Comparison of ENCODE assay signal across 8 cellular contexts in genomic region chr3:195542691-195543641, GRCh38. TPM values are rescaled to one million over a fixed set of nuclear protein-coding genes. Genes with fewer than 3 reads are reported as not detected.
A peak's percentile ranks its signal among the peaks of the same experiment; 100 is the strongest.
DNase-seq lines count a peak whose midpoint lies in the region; ATAC-seq and TF ChIP-seq lines count a peak whose summit lies in the region.

TSS of gene PPP1R2 (minus strand) at chr3:195543325. CDS start at chr3:195543025, 300 bp downstream.

- DNase-seq in DMS153 (lab: John Stamatoyannopoulos, UW) = peak; percentile 78
- DNase-seq in Jurkat, Clone E6-1 (ENCODE audit: low read depth, low spot score) = peak; percentile 75
- DNase-seq in PC-9 = peak; percentile 80 to 95
- DNase-seq in activated T-cell treated with anti-CD3 and anti-CD28 coated beads, Interleukin-2, amount 50 U/mL, for 4 hours = peak; percentile 91
- peak; percentile 82 for DNase-seq in stimulated activated CD8-positive, alpha-beta memory T cell treated with anti-CD3 and anti-CD28 coated beads, Interleukin-7, amount 100 ng/mL, for 24 hours (ENCODE audit: low read depth)

- peak within 1 kb of the TSS; percentile 85 for H3K4me3 Mint-ChIP-seq in activated T-cell treated with anti-CD3 and anti-CD28 coated beads, Interleukin-2, amount 50 U/mL, for 4 hours

- no peaks in the 10 kb centered on the region for H3K27me3 Mint-ChIP-seq in activated T-cell treated with anti-CD3 and anti-CD28 coated beads, Interleukin-2, amount 50 U/mL, for 4 hours (ENCODE audit: low read depth)

- peak within 1 kb of the TSS; percentile 89 for H2AFZ ChIP-seq in PC-9

- WGBS in esophagus, 2 donors = 0% methylated on average over 100 to 105 of the region's 105 CpGs

- no peaks in the 10 kb centered on the region for H3K9me2 ChIP-seq in PC-9 (ENCODE audit: insufficient read depth)

- BruUV-seq in PC-9 (replicated peaks; lab: Mats Ljungman, UMichigan) = no TSS peak

- CTCF ChIA-PET in PC-9 (lab: Charles Lee) = interaction anchor here (0.6 to 2.1 kb wide), 13 partner anchors 9 to 948 kb away, joined by 3 to 11 read pairs (median 4); partner anchors contain the start of genes LSG1 and XXYLT1

- ATAC-seq in GM21619 (IDR thresholded peaks at IDR 0.05; ENCODE audit: unreplicated experiment) = peak; percentile 68
- ATAC-seq in activated T-cell treated with anti-CD3 and anti-CD28 coated beads, Interleukin-2, amount 50 U/mL, for 4 hours = peak; percentile 84 to 85

- H3K9me3 ChIP-seq in PC-9 (ENCODE audit: insufficient read depth, low read depth) = no peaks in the 10 kb centered on the region
- no peaks in the 10 kb centered on the region for H3K9me3 ChIP-seq in esophagus (ENCODE audit: control insufficient read depth in 2 of 2, insufficient read depth in 1 of 2, low read depth in 1 of 2, low read length in 1 of 2)
- no peaks in the 10 kb centered on the region for H3K9me3 ChIP-seq in muscle layer of duodenum (ENCODE audit: control insufficient read depth in 1 of 2, low read length in 2 of 2)

- H3K4me3 ChIP-seq in Jurkat, Clone E6-1 (ENCODE audit: low read length) = peak within 1 kb of the TSS; percentile 72
- H3K4me3 ChIP-seq in PC-9 (peak within 1 kb of the TSS; percentile 78), esophagus (ENCODE audit: low read depth in 1 of 2, low read length in 2 of 2) (peak within 1 kb of the TSS; percentile 79 to 83), muscle layer of duodenum (ENCODE audit: low read depth in 1 of 2, low read length in 2 of 2) (peak within 1 kb of the TSS; percentile 79 to 97)

- TF ChIP-seq CTCF in PC-9 (conservative IDR thresholded peaks at IDR 0.05) = no peak

- POLR2A ChIA-PET in PC-9 (lab: Charles Lee; ENCODE audit: unreplicated experiment) = interaction anchor here (0.6 to 0.7 kb wide), 11 partner anchors 17 to 795 kb away, joined by 3 to 17 read pairs (median 3); partner anchors contain the start of gene TM4SF19

- H3K36me3 ChIP-seq in PC-9 (ENCODE audit: low read depth) = no peaks in the 10 kb centered on the region
- peaks cover 0 to under 1% of the 10 kb centered on the region in 2 donors for H3K36me3 ChIP-seq in esophagus (ENCODE audit: control insufficient read depth in 2 of 2, insufficient read depth in 2 of 2, low read length in 1 of 2)
- no peaks in the 10 kb centered on the region for H3K36me3 ChIP-seq in muscle layer of duodenum (ENCODE audit: control insufficient read depth in 1 of 2, insufficient read depth in 2 of 2, low read length in 2 of 2)

- H3K4me2 ChIP-seq in PC-9 = peak within 1 kb of the TSS; percentile 82

- peaks cover 5% of the 10 kb centered on the region for H3K36me3 Mint-ChIP-seq in activated T-cell treated with anti-CD3 and anti-CD28 coated beads, Interleukin-2, amount 50 U/mL, for 4 hours (ENCODE audit: insufficient read depth)

- peaks cover 72% of the 10 kb centered on the region for H3K4me1 Mint-ChIP-seq in activated T-cell treated with anti-CD3 and anti-CD28 coated beads, Interleukin-2, amount 50 U/mL, for 4 hours (ENCODE audit: low read depth)

- peaks cover 49% of the 10 kb centered on the region for H3K79me2 ChIP-seq in PC-9 (ENCODE audit: low read depth)

- no peaks in the 10 kb centered on the region for H3K9me3 Mint-ChIP-seq in activated T-cell treated with anti-CD3 and anti-CD28 coated beads, Interleukin-2, amount 50 U/mL, for 4 hours

- peaks cover 35% of the 10 kb centered on the region for H3K4me1 ChIP-seq in PC-9 (replicated peaks; ENCODE audit: insufficient read depth)
- peaks cover 0 to 14% of the 10 kb centered on the region in 2 donors for H3K4me1 ChIP-seq in esophagus (ENCODE audit: control insufficient read depth in 2 of 2, insufficient read depth in 2 of 2, low read length in 1 of 2)
- H3K4me1 ChIP-seq in muscle layer of duodenum (ENCODE audit: control insufficient read depth in 1 of 2, insufficient read depth in 2 of 2, low read length in 2 of 2) = peaks cover 14 to 28% of the 10 kb centered on the region in 2 donors

- H4K20me1 ChIP-seq in PC-9 (ENCODE audit: insufficient read depth) = peaks cover 27% of the 10 kb centered on the region

- peaks cover 15% of the 10 kb centered on the region; the same call in 1 of the 2 replicates for H3F3A ChIP-seq in PC-9 (ENCODE audit: insufficient read depth, low read depth)

- peak within 1 kb of the TSS; percentile 42 for H3K27ac ChIP-seq in PC-9
- H3K27ac ChIP-seq in esophagus (ENCODE audit: low read depth in 2 of 2, low read length in 1 of 2) = peak within 1 kb of the TSS; percentile 87 to 97
- H3K27ac ChIP-seq in muscle layer of duodenum (ENCODE audit: low read length) = peak within 1 kb of the TSS; percentile 88

- no peaks in the 10 kb centered on the region for H3K27me3 ChIP-seq in PC-9 (ENCODE audit: insufficient read depth, low read depth)
- H3K27me3 ChIP-seq in esophagus (ENCODE audit: control insufficient read depth in 1 of 2, insufficient read depth in 2 of 2, low read length in 2 of 2) = no peaks in the 10 kb centered on the region
- H3K27me3 ChIP-seq in muscle layer of duodenum (ENCODE audit: low read depth, low read length) = no peaks in the 10 kb centered on the region

- intact Hi-C loops in PC-9 (cut with micrococcal nuclease; ENCODE audit: unreplicated experiment) = no loop called here

RNA-seq across cellular contexts. Expression of gene PPP1R2, which starts in this region (rescaled TPM):
- polyA plus RNA-seq in Jurkat, Clone E6-1 (2012; ENCODE audit: insufficient read depth, insufficient read length) = 44.6 TPM
- total RNA-seq in PC-9 (2021) = 49.1 and 73.0 TPM in 2 replicates
- total RNA-seq in activated T-cell treated with anti-CD3 and anti-CD28 coated beads, Interleukin-2, amount 50 U/mL, for 4 hours = 10 to 100 TPM; 73.2 to 91.7 (median 77.6) TPM
- polyA plus RNA-seq in esophagus = 10 to 100 TPM; 21.9 to 38.3 TPM

Comparison
In these comparisons a context has a peak if more than half of its experiments do, and no peak if none do; other contexts are left out.
1. Peak in every context shown above with its lines: DNase-seq, ATAC-seq, H3K4me3 ChIP-seq and H3K27ac ChIP-seq.
2. H3K27ac ChIP-seq: peak in every context shown above with its lines; median percentile 92 in esophagus; 88 in muscle layer of duodenum; 42 in PC-9.